In genomic region chr2:2810504-2810903, GRCh38 we compare ENCODE assay signal across 20 cellular contexts.
"Had no signal": no experiment of that assay in that cellular context is flagged by ENCODE, and none has a peak within 500 bp of the region (broad histone marks: within the 10 kb centered on the region; RNA-seq: fewer than 3 reads in every experiment).

No MANE protein-coding gene starts in this region.

- H3K4me3 ChIP-seq: dorsolateral prefrontal cortex, pancreas, smooth muscle cell, testis had no signal

- H3K27ac Mint-ChIP-seq: activated naive CD8-positive, alpha-beta T cell treated with anti-CD3 and anti-CD28 coated beads, Interleukin-2, amount 10 ng/mL, durations not matched to agents 7 days and 5 days; activated T-helper 17 cell treated with anti-CD3 and anti-CD28 coated beads, Interleukin-2, amount 50 U/mL, for 72 hours; brain; immature natural killer cell; naive thymus-derived CD8-positive, alpha-beta T cell; T-helper 1 cell treated with Interleukin-12 subunit alpha and Interleukin-12 subunit beta and Interleukin-4 antibody, amounts not matched to agents 30 μg/mL and 1 μg/mL, for 36 hours; type B pancreatic cell had no signal

- H3K9me3 ChIP-seq: pancreas, testis had no signal

- H3K27me3 Mint-ChIP-seq: activated naive CD8-positive, alpha-beta T cell treated with anti-CD3 and anti-CD28 coated beads, Interleukin-2, amount 10 ng/mL, durations not matched to agents 7 days and 5 days; activated T-helper 17 cell treated with anti-CD3 and anti-CD28 coated beads, Interleukin-2, amount 50 U/mL, for 72 hours; type B pancreatic cell had no signal

- H3K36me3 Mint-ChIP-seq: activated naive CD8-positive, alpha-beta T cell treated with anti-CD3 and anti-CD28 coated beads, Interleukin-2, amount 10 ng/mL, durations not matched to agents 7 days and 5 days; type B pancreatic cell had no signal

- H3K27ac ChIP-seq: dorsolateral prefrontal cortex, pancreas, testis had no signal

- H3K4me1 ChIP-seq: pancreas, testis had no signal

- H3K36me3 ChIP-seq: pancreas had no signal

- H3K4me1 Mint-ChIP-seq: activated naive CD8-positive, alpha-beta T cell treated with anti-CD3 and anti-CD28 coated beads, Interleukin-2, amount 10 ng/mL, durations not matched to agents 7 days and 5 days; activated T-helper 17 cell treated with anti-CD3 and anti-CD28 coated beads, Interleukin-2, amount 50 U/mL, for 72 hours; brain; immature natural killer cell; naive thymus-derived CD8-positive, alpha-beta T cell had no signal

- H3K4me3 Mint-ChIP-seq: activated naive CD8-positive, alpha-beta T cell treated with anti-CD3 and anti-CD28 coated beads, Interleukin-2, amount 10 ng/mL, durations not matched to agents 7 days and 5 days; activated T-helper 17 cell treated with anti-CD3 and anti-CD28 coated beads, Interleukin-2, amount 50 U/mL, for 72 hours; brain; immature natural killer cell; naive thymus-derived CD8-positive, alpha-beta T cell; T-helper 1 cell treated with Interleukin-12 subunit alpha and Interleukin-12 subunit beta and Interleukin-4 antibody, amounts not matched to agents 30 μg/mL and 1 μg/mL, for 36 hours; type B pancreatic cell had no signal

- ATAC-seq: activated T-helper 17 cell treated with anti-CD3 and anti-CD28 coated beads, Interleukin-2, amount 50 U/mL, for 72 hours; naive thymus-derived CD8-positive, alpha-beta T cell; pancreas; sciatic nerve had no signal

- H3K27me3 ChIP-seq: dorsolateral prefrontal cortex, pancreas, testis had no signal

- DNase-seq: activated CD4-positive, alpha-beta T cell treated with anti-CD3 and anti-CD28 coated beads for 1 hour; activated naive CD4-positive, alpha-beta T cell; activated naive CD8-positive, alpha-beta T cell treated with anti-CD3 and anti-CD28 coated beads, Interleukin-2, amount 10 ng/mL, durations not matched to agents 7 days and 5 days; anterior cingulate cortex; caudate nucleus; dorsolateral prefrontal cortex; erythroblast; foreskin melanocyte; immature natural killer cell; mesenchymal stem cell; naive thymus-derived CD8-positive, alpha-beta T cell; pancreas; stimulated activated CD4-positive, alpha-beta T cell treated with anti-CD3 and anti-CD28 coated beads, Interleukin-4, amount 100 ng/mL, for 1 hour; testis had no signal
